ENCODE assay signal across 22 cellular contexts in genomic region chrX:9338986-9339385, GRCh38.
DNase-seq lines count a peak whose midpoint lies in the region; ATAC-seq and TF ChIP-seq lines count a peak whose summit lies in the region.
"Had no signal": no experiment of that assay in that cellular context is flagged by ENCODE, and none has a peak within 500 bp of the region (broad histone marks: within the 10 kb centered on the region; RNA-seq: fewer than 3 reads in every experiment).

No MANE protein-coding gene starts in this region.

- no peak overlapping the region for H3K27ac ChIP-seq in CD4-positive, alpha-beta T cell (ENCODE audit: low read depth, low read length)
- peak overlapping the region; percentile 19; the same call in 1 of the 2 replicates for H3K27ac ChIP-seq in PC-3 (ENCODE audit: low read length)
- H3K27ac ChIP-seq in trophoblast cell (ENCODE audit: low read depth, low read length) = no peak overlapping the region
- H3K27ac ChIP-seq: PC-9 had no signal

- H3K79me1 ChIP-seq in trophoblast cell (ENCODE audit: low read length) = peaks cover 4% of the 10 kb centered on the region

- H3K4ac ChIP-seq in trophoblast cell (ENCODE audit: low read depth, low read length) = no peak overlapping the region

- no peaks in the 10 kb centered on the region for H3K9me2 ChIP-seq in PC-3 (replicated peaks; ENCODE audit: low read length)

- no peaks in the 10 kb centered on the region for H3K36me3 Mint-ChIP-seq in CD4-positive, alpha-beta T cell (ENCODE audit: low read depth)
- H3K36me3 Mint-ChIP-seq in mesothelial cell of epicardium = no peaks in the 10 kb centered on the region
- no peaks in the 10 kb centered on the region for H3K36me3 Mint-ChIP-seq in osteocyte (ENCODE audit: unreplicated experiment)
- H3K36me3 Mint-ChIP-seq: CD8-positive, alpha-beta T cell had no signal

- no peaks in the 10 kb centered on the region for H3K27me3 Mint-ChIP-seq in CD4-positive, alpha-beta T cell
- H3K27me3 Mint-ChIP-seq in mesothelial cell of epicardium (ENCODE audit: low read depth) (no peaks in the 10 kb centered on the region), osteocyte (ENCODE audit: unreplicated experiment) (no peaks in the 10 kb centered on the region)

- H3K27ac Mint-ChIP-seq in CD4-positive, alpha-beta T cell = peak overlapping the region; percentile 95
- H3K27ac Mint-ChIP-seq in mesothelial cell of epicardium (peak overlapping the region; percentile 15), osteocyte (ENCODE audit: unreplicated experiment) (no peak overlapping the region)
- H3K27ac Mint-ChIP-seq: GM23338 had no signal

- no peaks in the 10 kb centered on the region for H3K27me3 ChIP-seq in CD4-positive, alpha-beta T cell (ENCODE audit: control insufficient read depth, insufficient read depth, low read length)
- H3K27me3 ChIP-seq in PC-3 (ENCODE audit: low read length) = no peaks in the 10 kb centered on the region
- no peaks in the 10 kb centered on the region for H3K27me3 ChIP-seq in trophoblast cell (ENCODE audit: insufficient read depth, low read length)
- H3K27me3 ChIP-seq: BE2C had no signal

- H3K4me2 ChIP-seq in PC-3 (ENCODE audit: low read length) (peak overlapping the region; percentile 19), trophoblast cell (ENCODE audit: low read length) (no peak overlapping the region)
- H3K4me2 ChIP-seq: A549, GM23338, PC-9 had no signal

- no peak overlapping the region for H3K9ac ChIP-seq in PC-3 (ENCODE audit: low read length)
- no peak overlapping the region for H3K9ac ChIP-seq in trophoblast cell (ENCODE audit: low read length)

- no peak overlapping the region for H3K4me3 ChIP-seq in PC-3 (ENCODE audit: low read length)
- no peak overlapping the region for H3K4me3 ChIP-seq in trophoblast cell (ENCODE audit: low read depth, low read length)
- H3K4me3 ChIP-seq: A549, GM23338, PC-9 had no signal

- no peak overlapping the region for H2BK120ac ChIP-seq in trophoblast cell (ENCODE audit: insufficient read depth, low read length, poor library complexity)

- H2BK5ac ChIP-seq in trophoblast cell (ENCODE audit: low read depth, low read length, poor library complexity) = no peak overlapping the region

- H2AFZ ChIP-seq in PC-3 (ENCODE audit: low read length) (peak overlapping the region; percentile 58), trophoblast cell (ENCODE audit: insufficient read depth, low read length, poor library complexity) (no peak overlapping the region)
- H2AFZ ChIP-seq: GM23338, PC-9 had no signal

- no peak for ATAC-seq in CD4-positive, alpha-beta T cell (ENCODE audit: poor library complexity)
- ATAC-seq in PC-3 (no peak; the same call in 1 of the 2 replicates), GM18502 (IDR thresholded peaks at IDR 0.05; ENCODE audit: poor library complexity, unreplicated experiment) (no peak), HG03095 (IDR thresholded peaks at IDR 0.05; ENCODE audit: unreplicated experiment) (no peak)
- ATAC-seq: A549, GM23338 had no signal

- peaks cover 57% of the 10 kb centered on the region for H3K4me1 Mint-ChIP-seq in CD4-positive, alpha-beta T cell (ENCODE audit: low read depth)
- H3K4me1 Mint-ChIP-seq in mesothelial cell of epicardium = peaks cover 30% of the 10 kb centered on the region
- peaks cover 24% of the 10 kb centered on the region for H3K4me1 Mint-ChIP-seq in osteocyte (ENCODE audit: unreplicated experiment)

- no peak overlapping the region for H3K14ac ChIP-seq in trophoblast cell (ENCODE audit: low read length)

- H3K23ac ChIP-seq in trophoblast cell (ENCODE audit: low read length) = no peak overlapping the region

- BruUV-seq in PC-3 (replicated peaks; lab: Mats Ljungman, UMichigan) = no TSS peak

- no CpG with 5 or more reads among the region's 10 CpGs for WGBS in trophoblast cell (ENCODE audit: extremely low coverage, insufficient coverage, insufficient read length)

- intact Hi-C loops in CD4-positive, alpha-beta T cell (cut with DNase I, micrococcal nuclease) = loop anchor here in 1 of 2 experiments (5.0 kb wide), 1 partner anchor 172 kb away; no protein-coding TSS in a partner anchor
- intact Hi-C loops in PC-3 (cut with micrococcal nuclease) = no loop called here

- H3K36me3 ChIP-seq in PC-3 (ENCODE audit: low read depth, low read length) (no peaks in the 10 kb centered on the region), trophoblast cell (ENCODE audit: control insufficient read depth in 1 of 2, insufficient read depth in 2 of 2, low read length in 2 of 2) (no peaks in the 10 kb centered on the region)
- H3K36me3 ChIP-seq: BE2C had no signal

- no peak overlapping the region for H2AK5ac ChIP-seq in trophoblast cell (ENCODE audit: low read length)

- H4K91ac ChIP-seq in trophoblast cell (ENCODE audit: low read depth, low read length) = no peak overlapping the region

- H4K12ac ChIP-seq in trophoblast cell (ENCODE audit: low read depth, low read length) = no peak overlapping the region

- H3K79me2 ChIP-seq in PC-3 (ENCODE audit: low read length) (no peaks in the 10 kb centered on the region), trophoblast cell (ENCODE audit: control insufficient read depth, insufficient read depth, low read length, poor library complexity) (no peaks in the 10 kb centered on the region)

- H3K4me3 Mint-ChIP-seq in CD4-positive, alpha-beta T cell = no peak overlapping the region
- H3K4me3 Mint-ChIP-seq in mesothelial cell of epicardium (no peak overlapping the region), osteocyte (ENCODE audit: unreplicated experiment) (no peak overlapping the region)
- H3K4me3 Mint-ChIP-seq: GM23338 had no signal

- DNase-seq in CD4-positive, alpha-beta T cell = no peak
- DNase-seq in PC-3 = peak; percentile 73
- DNase-seq in mesothelial cell of epicardium (ENCODE audit: low spot score in 2 of 2, unreplicated experiment in 2 of 2) = no peak
- DNase-seq in trophoblast cell = peak; percentile 23 to 57
- DNase-seq in osteocyte (ENCODE audit: extremely low spot score, unreplicated experiment) = no peak
- DNase-seq: BE2C; CD8-positive, alpha-beta T cell; DND-41; HCEC 1CT; KG1; MV-4-11; NCI-H1105 treated with DMSO at 0.1 percent for 48 hours; NCI-H1694; NCI-H2081; NCI-H2171; NCI-H524 treated with DMSO at 0.1 percent for 48 hours; PC-9; SHP77 had no signal

- POLR2A ChIA-PET in CD4-positive, alpha-beta T cell (lab: Charles Lee) = interaction anchor here (3.2 kb wide), 1 partner anchor 125 kb away, joined by 56 read pairs; the partner anchor contains the start of gene TBL1X
- POLR2A ChIA-PET in PC-3 (lab: Charles Lee; ENCODE audit: unreplicated experiment) = interaction anchor here (0.6 kb wide), 1 partner anchor 373 kb away, joined by 6 read pairs; no protein-coding TSS in a partner anchor

- CTCF ChIA-PET in CD4-positive, alpha-beta T cell (lab: Charles Lee) = no interaction called here
- CTCF ChIA-PET in PC-3 (lab: Charles Lee) = no interaction called here

- H4K8ac ChIP-seq in trophoblast cell (ENCODE audit: low read depth, low read length) = no peak overlapping the region

- no peak for TF ChIP-seq CTCF in CD4-positive, alpha-beta T cell (IDR thresholded peaks at IDR 0.05)
- TF ChIP-seq CTCF in PC-3 (conservative IDR thresholded peaks at IDR 0.05; ENCODE audit: low read depth, low read length) (no peak), mesothelial cell of epicardium (IDR thresholded peaks at IDR 0.05; ENCODE audit: unreplicated experiment) (no peak), osteocyte (IDR thresholded peaks at IDR 0.05) (no peak)

- no peaks in the 10 kb centered on the region for H3K9me3 Mint-ChIP-seq in CD4-positive, alpha-beta T cell
- peaks cover 4% of the 10 kb centered on the region for H3K9me3 Mint-ChIP-seq in mesothelial cell of epicardium
- H3K9me3 Mint-ChIP-seq in osteocyte (ENCODE audit: unreplicated experiment) = no peaks in the 10 kb centered on the region
- H3K9me3 Mint-ChIP-seq: CD8-positive, alpha-beta T cell; GM23338 had no signal

- H3K9me3 ChIP-seq in CD4-positive, alpha-beta T cell (ENCODE audit: control insufficient read depth, low read length) = no peaks in the 10 kb centered on the region
- no peaks in the 10 kb centered on the region for H3K9me3 ChIP-seq in PC-3 (ENCODE audit: low read length)
- H3K9me3 ChIP-seq in trophoblast cell (ENCODE audit: insufficient read depth, low read depth, low read length) = no peaks in the 10 kb centered on the region
- H3K9me3 ChIP-seq: A549, BE2C had no signal

- no peak overlapping the region for H3K18ac ChIP-seq in trophoblast cell (ENCODE audit: low read length)

- H2BK12ac ChIP-seq in trophoblast cell (ENCODE audit: low read length) = no peak overlapping the region

- H3K4me1 ChIP-seq in PC-3 (ENCODE audit: insufficient read depth, low read length) = peaks cover 24% of the 10 kb centered on the region
- H3K4me1 ChIP-seq in trophoblast cell (ENCODE audit: control insufficient read depth in 1 of 2, insufficient read depth in 2 of 2, low read length in 2 of 2) = peaks cover 0 to 3% of the 10 kb centered on the region in 2 experiments

- H3F3A ChIP-seq in PC-3 (ENCODE audit: low read length, unreplicated experiment) = no peaks in the 10 kb centered on the region

- no peaks in the 10 kb centered on the region for H4K20me1 ChIP-seq in PC-3 (ENCODE audit: low read length)

Comparison
In these comparisons a context has a peak if more than half of its experiments do, and no peak if none do; other contexts are left out.
1. DNase-seq: peak in PC-3 (single experiment) and trophoblast cell (2 of 2); none in CD4-positive, alpha-beta T cell (0 of 10), mesothelial cell of epicardium (0 of 2) and osteocyte (single experiment).